Comparison of ENCODE assay signal across 9 cellular contexts in genomic region chr1:42682484-42682738, GRCh38. TPM values are rescaled to one million over a fixed set of nuclear protein-coding genes. Genes with fewer than 3 reads are reported as not detected.
DNase-seq lines count a peak whose midpoint lies in the region; ATAC-seq, FAIRE-seq and TF ChIP-seq lines count a peak whose summit lies in the region.
"Not testable (repeated sequence)": the region's sequence is repeated elsewhere in the genome, so short reads cannot be mapped to it uniquely, and the experiment has no call there.
"Had no signal": no experiment of that assay in that cellular context is flagged by ENCODE, and none has a peak within 500 bp of the region (broad histone marks: within the 10 kb centered on the region; RNA-seq: fewer than 3 reads in every experiment).

No MANE protein-coding gene starts in this region.

- TF ChIP-seq POLR2A in H54 (IDR thresholded peaks at IDR 0.05; ENCODE audit: low read depth, low read length) = peak; percentile 22; the same call in 1 of the 2 replicates
- not testable (repeated sequence) for TF ChIP-seq POLR2A in testis (IDR thresholded peaks at IDR 0.05)

- peak overlapping the region; percentile 97 for H3K4me3 Mint-ChIP-seq in activated B cell treated with CpG ODN at 0.5 μM for 24 hours
- peak overlapping the region; percentile 97 for H3K4me3 Mint-ChIP-seq in natural killer cell treated with Interleukin-12 subunit alpha and Interleukin-12 subunit beta and Interleukin-15 and Interleukin-18, amount 100 ng/mL, for 72 hours

- H3K4me1 ChIP-seq in ES-I3 (ENCODE audit: insufficient read depth, low read length) (peaks cover 19% of the 10 kb centered on the region), right atrium auricular region (peaks cover 0 to 53% of the 10 kb centered on the region in 2 donors), testis (peaks cover 31% of the 10 kb centered on the region)

- WGBS in testis, 2 donors = 0% methylated on average over 5 of the region's 33 CpGs; no CpG with 5 or more reads in 1 of the 2 donors

- H3K9ac ChIP-seq in ES-I3 (ENCODE audit: low read depth, low read length) = peak overlapping the region; percentile 99; the same call in 1 of the 2 replicates

- ATAC-seq in activated B cell treated with CpG ODN at 0.5 μM for 24 hours (ENCODE audit: low read depth) = peak; percentile 15
- ATAC-seq in natural killer cell treated with Interleukin-12 subunit alpha and Interleukin-12 subunit beta and Interleukin-15 and Interleukin-18, amount 100 ng/mL, for 72 hours = peak; percentile 34 to 40

- peaks cover 62% of the 10 kb centered on the region for H3K4me1 Mint-ChIP-seq in activated B cell treated with CpG ODN at 0.5 μM for 24 hours
- H3K4me1 Mint-ChIP-seq in natural killer cell treated with Interleukin-12 subunit alpha and Interleukin-12 subunit beta and Interleukin-15 and Interleukin-18, amount 100 ng/mL, for 72 hours (ENCODE audit: low read depth in 2 of 2) = peaks cover 39 to 50% of the 10 kb centered on the region in 2 donors

- H3K9me3 ChIP-seq in ES-I3 (ENCODE audit: control insufficient read depth, insufficient read depth, low read length); right atrium auricular region; testis: not testable (repeated sequence)

- not testable (repeated sequence) for H3K27me3 Mint-ChIP-seq in activated B cell treated with CpG ODN at 0.5 μM for 24 hours; natural killer cell treated with Interleukin-12 subunit alpha and Interleukin-12 subunit beta and Interleukin-15 and Interleukin-18, amount 100 ng/mL, for 72 hours

- H3K4me3 ChIP-seq in HL-60 (replicated peaks; ENCODE audit: insufficient read depth, low read length) (peak overlapping the region; percentile 70), cardiac fibroblast (replicated peaks in 1 of 2; ENCODE audit: low read depth in 2 of 2, low read length in 2 of 2) (peak overlapping the region; percentile 72 to 78), right atrium auricular region (peak overlapping the region; percentile 90 to 95), testis (peak overlapping the region; percentile 68 to 97)

- CTCF ChIA-PET in activated B cell treated with CpG ODN at 0.5 μM for 24 hours (lab: Charles Lee) = interaction anchor here (0.9 to 1.4 kb wide), 2 partner anchors 12 to 84 kb away, joined by 3 to 4 read pairs; no protein-coding TSS in a partner anchor

- H3K27ac ChIP-seq in HL-60 (replicated peaks) (peak overlapping the region; percentile 94), right atrium auricular region (peak overlapping the region; percentile 97 to 98), testis (peak overlapping the region; percentile 90 to 98)

- DNase-seq in H54 (ENCODE audit: insufficient read length, low spot score); HL-60 (ENCODE audit: low read depth in 1 of 2, low spot score in 1 of 2); activated B cell treated with CpG ODN at 0.5 μM for 24 hours; cardiac fibroblast (ENCODE audit: low read depth in 2 of 2); right atrium auricular region (ENCODE audit: low spot score); natural killer cell treated with Interleukin-12 subunit alpha and Interleukin-12 subunit beta and Interleukin-15 and Interleukin-18, amount 100 ng/mL, for 72 hours (ENCODE audit: low spot score); testis: not testable (repeated sequence)

- intact Hi-C loops in activated B cell treated with CpG ODN at 0.5 μM for 24 hours (cut with micrococcal nuclease) = loop anchor here (1.0 to 10.0 kb wide), 9 partner anchors 24 to 682 kb away; partner anchors contain the start of genes C1orf50, CCDC30, ELOVL1 and ERMAP
- intact Hi-C loops in testis (cut with DNase I; ENCODE audit: low total_unique reads) = not testable (repeated sequence)

- peak overlapping the region; percentile 97 for H3K27ac Mint-ChIP-seq in activated B cell treated with CpG ODN at 0.5 μM for 24 hours
- peak overlapping the region; percentile 96 to 97 for H3K27ac Mint-ChIP-seq in natural killer cell treated with Interleukin-12 subunit alpha and Interleukin-12 subunit beta and Interleukin-15 and Interleukin-18, amount 100 ng/mL, for 72 hours

- H3K36me3 Mint-ChIP-seq in activated B cell treated with CpG ODN at 0.5 μM for 24 hours (ENCODE audit: low read depth) = peaks cover 47% of the 10 kb centered on the region
- H3K36me3 Mint-ChIP-seq in natural killer cell treated with Interleukin-12 subunit alpha and Interleukin-12 subunit beta and Interleukin-15 and Interleukin-18, amount 100 ng/mL, for 72 hours = peaks cover 24% of the 10 kb centered on the region

- POLR2A ChIA-PET in activated B cell treated with CpG ODN at 0.5 μM for 24 hours (lab: Charles Lee) = interaction anchor here (0.5 to 4.8 kb wide), 29 partner anchors 9 to 1991 kb away, joined by 3 to 82 read pairs (median 5); partner anchors contain the start of genes C1orf50, CCDC30, CFAP57 and EBNA1BP2

- H3K36me3 ChIP-seq in ES-I3 (ENCODE audit: insufficient read depth, low read length); right atrium auricular region; testis (ENCODE audit: low read depth, missing control alignments): not testable (repeated sequence)

- not testable (repeated sequence) for FAIRE-seq in H54 (lab: Jason Lieb, UNC)

- H3K27me3 ChIP-seq in HL-60 (ENCODE audit: insufficient read depth, poor library complexity, severe bottlenecking); right atrium auricular region; testis: not testable (repeated sequence)

- TF ChIP-seq CTCF in HL-60 (IDR thresholded peaks at IDR 0.05; ENCODE audit: insufficient read depth, low read length); activated B cell treated with CpG ODN at 0.5 μM for 24 hours (IDR thresholded peaks at IDR 0.05); cardiac fibroblast (IDR thresholded peaks at IDR 0.05; ENCODE audit: low read depth, low read length); right atrium auricular region (IDR thresholded peaks at IDR 0.05); testis (IDR thresholded peaks at IDR 0.05): not testable (repeated sequence)

- H3K9me3 Mint-ChIP-seq in activated B cell treated with CpG ODN at 0.5 μM for 24 hours; natural killer cell treated with Interleukin-12 subunit alpha and Interleukin-12 subunit beta and Interleukin-15 and Interleukin-18, amount 100 ng/mL, for 72 hours: not testable (repeated sequence)

RNA-seq across cellular contexts. Expression of gene YBX1, which starts 0.2 kb away (rescaled TPM):
- total RNA-seq in activated B cell treated with CpG ODN at 0.5 μM for 24 hours = 609 and 693 TPM in 2 replicates
- total RNA-seq in right atrium auricular region = 100 to 1,000 TPM; 801 to 826 TPM
- 100 to 1,000 TPM; 459 to 670 TPM for total RNA-seq in natural killer cell treated with Interleukin-12 subunit alpha and Interleukin-12 subunit beta and Interleukin-15 and Interleukin-18, amount 100 ng/mL, for 72 hours
- 100 to 1,000 TPM; 798 to 982 TPM for total RNA-seq in testis
- polyA plus RNA-seq in testis (ENCODE audit: insufficient read depth, low read depth, low replicate concordance) = 2,470 TPM

RNA-seq across cellular contexts. Expression of gene PPIH, which starts 24.2 kb away (rescaled TPM):
- 64.1 and 65.1 TPM in 2 replicates for total RNA-seq in activated B cell treated with CpG ODN at 0.5 μM for 24 hours
- 10 to 100 TPM; 18.2 to 24.9 TPM for total RNA-seq in right atrium auricular region
- 100 to 1,000 TPM in 1 of 2 donors, 10 to 100 TPM in 1; 65.4 to 102 TPM for total RNA-seq in natural killer cell treated with Interleukin-12 subunit alpha and Interleukin-12 subunit beta and Interleukin-15 and Interleukin-18, amount 100 ng/mL, for 72 hours
- total RNA-seq in testis = 10 to 100 TPM; 38.7 to 40.0 TPM
- 39.6 TPM for polyA plus RNA-seq in testis (ENCODE audit: insufficient read depth, low read depth, low replicate concordance)

RNA-seq across cellular contexts. Expression of gene CLDN19, which starts 57.6 kb away (rescaled TPM):
- total RNA-seq in activated B cell treated with CpG ODN at 0.5 μM for 24 hours (not detected in 2 replicates), right atrium auricular region (under 1 TPM in 1 of 2 donors, not detected in 1; 0.28 TPM), testis (under 1 TPM; 0.19 to 0.24 TPM)
- total RNA-seq in natural killer cell treated with Interleukin-12 subunit alpha and Interleukin-12 subunit beta and Interleukin-15 and Interleukin-18, amount 100 ng/mL, for 72 hours = not detected
- polyA plus RNA-seq in testis (ENCODE audit: insufficient read depth, low read depth, low replicate concordance) = 0.12 TPM
- total RNA-seq: subcutaneous adipose tissue had no signal
